15 cellular contexts compared by ENCODE assay signal in the genomic region with DNA sequence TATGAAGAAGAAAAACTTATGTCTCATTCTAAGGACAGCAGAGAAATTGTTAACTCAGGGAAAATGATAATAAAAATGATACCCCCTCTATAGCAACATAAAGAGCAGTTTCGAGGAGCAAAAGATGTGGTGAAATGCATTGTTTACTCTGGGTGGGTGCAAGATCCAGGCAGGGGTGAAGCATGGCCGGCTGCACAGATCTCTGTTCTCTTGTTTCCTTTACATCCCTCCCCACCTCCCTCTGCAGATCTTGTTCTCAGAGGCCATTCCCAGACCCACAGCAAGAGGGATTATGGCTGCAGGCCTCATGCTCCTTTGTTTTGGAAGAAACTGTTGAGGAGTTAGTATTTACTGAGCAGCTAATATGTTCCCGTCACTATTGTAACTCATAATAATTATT. TPM values are rescaled to one million over a fixed set of nuclear protein-coding genes. Genes with fewer than 3 reads are reported as not detected.
DNase-seq lines count a peak whose midpoint lies in the region; ATAC-seq lines count a peak whose summit lies in the region.
"Had no signal": no experiment of that assay in that cellular context is flagged by ENCODE, and none has a peak within 500 bp of the region (broad histone marks: within the 10 kb centered on the region; RNA-seq: fewer than 3 reads in every experiment).

No MANE protein-coding gene starts in this region.

- no peak for ATAC-seq in activated naive CD8-positive, alpha-beta T cell treated with anti-CD3 and anti-CD28 coated beads, Interleukin-2, amount 10 ng/mL, durations not matched to agents 7 days and 5 days (ENCODE audit: low read depth)
- ATAC-seq in naive thymus-derived CD4-positive, alpha-beta T cell: no peak
- no peak for ATAC-seq in GM18870 (IDR thresholded peaks at IDR 0.05; ENCODE audit: unreplicated experiment)
- ATAC-seq: sciatic nerve had no signal

- in situ Hi-C loops in HAP-1 (cut with MboI; ENCODE audit: low sequenced_read_pairs): no loop called here

- DNase-seq in NCI-H82 (lab: John Stamatoyannopoulos, UW) (peak; percentile 31), NCI-H82 treated with DMSO at 0.1 percent for 48 hours (lab: John Stamatoyannopoulos, UW; ENCODE audit: unreplicated experiment) (no peak), HAP-1 (ENCODE audit: low spot score in 2 of 2) (peak; percentile 11 to 35), NCI-H524 treated with DMSO at 0.1 percent for 48 hours (lab: John Stamatoyannopoulos, UW) (no peak), NCI-H2081 (lab: John Stamatoyannopoulos, UW) (no peak)
- no peak for DNase-seq in activated naive CD8-positive, alpha-beta T cell treated with anti-CD3 and anti-CD28 coated beads, Interleukin-2, amount 10 ng/mL, durations not matched to agents 7 days and 5 days
- DNase-seq in naive thymus-derived CD4-positive, alpha-beta T cell: no peak
- DNase-seq: activated CD8-positive, alpha-beta memory T cell treated with anti-CD3 and anti-CD28 coated beads, Interleukin-2, amount 50 U/mL, for 4 hours; left ventricle myocardium inferior; NCI-H2171 treated with DMSO at 0.1 percent for 48 hours; SIG-M5; stimulated activated CD4-positive, alpha-beta T cell treated with anti-CD3 and anti-CD28 coated beads, Interleukin-4, amount 100 ng/mL, for 4 hours had no signal

- H3K9me3 ChIP-seq in HAP-1: no peaks in the 10 kb centered on the region
- H3K9me3 ChIP-seq in naive thymus-derived CD4-positive, alpha-beta T cell (ENCODE audit: control insufficient read depth in 2 of 3, low read length in 3 of 3): no peaks in the 10 kb centered on the region
- H3K9me3 ChIP-seq: left ventricle myocardium inferior had no signal

- H3K27me3 Mint-ChIP-seq in activated naive CD8-positive, alpha-beta T cell treated with anti-CD3 and anti-CD28 coated beads, Interleukin-2, amount 10 ng/mL, durations not matched to agents 7 days and 5 days: no peaks in the 10 kb centered on the region
- no peaks in the 10 kb centered on the region for H3K27me3 Mint-ChIP-seq in naive thymus-derived CD4-positive, alpha-beta T cell

- CTCF ChIA-PET in naive thymus-derived CD4-positive, alpha-beta T cell (lab: Charles Lee): interaction anchor here (0.8 kb wide), 1 partner anchor 14 kb away, joined by 3 read pairs; no protein-coding TSS in a partner anchor

- H3K36me3 Mint-ChIP-seq in activated naive CD8-positive, alpha-beta T cell treated with anti-CD3 and anti-CD28 coated beads, Interleukin-2, amount 10 ng/mL, durations not matched to agents 7 days and 5 days: peaks cover 29% of the 10 kb centered on the region
- H3K36me3 Mint-ChIP-seq in naive thymus-derived CD4-positive, alpha-beta T cell: peaks cover 13 to 42% (median 35%) of the 10 kb centered on the region in 5 donors

- no peaks in the 10 kb centered on the region for H3K36me3 ChIP-seq in HAP-1 (replicated peaks)
- peaks cover 8 to 36% (median 16%) of the 10 kb centered on the region in 3 experiments for H3K36me3 ChIP-seq in naive thymus-derived CD4-positive, alpha-beta T cell (ENCODE audit: control insufficient read depth in 2 of 3, insufficient read depth in 3 of 3, low read length in 3 of 3)

- peak overlapping the region; percentile 96 for H3K27ac ChIP-seq in naive thymus-derived CD4-positive, alpha-beta T cell (ENCODE audit: low read depth, low read length)
- H3K27ac ChIP-seq: 22Rv1, left ventricle myocardium inferior had no signal

- POLR2A ChIA-PET in activated naive CD8-positive, alpha-beta T cell treated with anti-CD3 and anti-CD28 coated beads, Interleukin-2, amount 10 ng/mL, durations not matched to agents 7 days and 5 days (lab: Charles Lee): no interaction called here
- POLR2A ChIA-PET in naive thymus-derived CD4-positive, alpha-beta T cell (lab: Charles Lee): interaction anchor here (0.9 kb wide), 2 partner anchors 23 to 45 kb away, joined by 3 read pairs; no protein-coding TSS in a partner anchor

- intact Hi-C loops in naive thymus-derived CD4-positive, alpha-beta T cell (cut with micrococcal nuclease): loop anchor here (2.0 to 10.0 kb wide), 5 partner anchors 53 to 121 kb away; a partner anchor contains a TSS

- no peaks in the 10 kb centered on the region for H3K9me3 Mint-ChIP-seq in activated naive CD8-positive, alpha-beta T cell treated with anti-CD3 and anti-CD28 coated beads, Interleukin-2, amount 10 ng/mL, durations not matched to agents 7 days and 5 days
- no peaks in the 10 kb centered on the region for H3K9me3 Mint-ChIP-seq in naive thymus-derived CD4-positive, alpha-beta T cell

- H3K4me3 ChIP-seq in HAP-1: no peak overlapping the region
- peak overlapping the region; percentile 95 for H3K4me3 ChIP-seq in naive thymus-derived CD4-positive, alpha-beta T cell (ENCODE audit: low read length)

- peak overlapping the region; percentile 91 for H3K4me3 Mint-ChIP-seq in activated naive CD8-positive, alpha-beta T cell treated with anti-CD3 and anti-CD28 coated beads, Interleukin-2, amount 10 ng/mL, durations not matched to agents 7 days and 5 days
- H3K4me3 Mint-ChIP-seq in naive thymus-derived CD4-positive, alpha-beta T cell: peak overlapping the region; percentile 85 to 100 (median 99)

- no peaks in the 10 kb centered on the region for H3K27me3 ChIP-seq in HAP-1 (ENCODE audit: low read depth)
- H3K27me3 ChIP-seq in naive thymus-derived CD4-positive, alpha-beta T cell (ENCODE audit: control insufficient read depth in 2 of 2, insufficient read depth in 2 of 2, low read length in 2 of 2): no peaks in the 10 kb centered on the region

- peaks cover 27% of the 10 kb centered on the region for H3K4me1 ChIP-seq in HAP-1
- peaks cover 44 to 51% of the 10 kb centered on the region in 2 donors for H3K4me1 ChIP-seq in naive thymus-derived CD4-positive, alpha-beta T cell (ENCODE audit: control insufficient read depth in 2 of 2, insufficient read depth in 2 of 2, low read length in 2 of 2)

- H3K27ac Mint-ChIP-seq in activated naive CD8-positive, alpha-beta T cell treated with anti-CD3 and anti-CD28 coated beads, Interleukin-2, amount 10 ng/mL, durations not matched to agents 7 days and 5 days: peak overlapping the region; percentile 11
- H3K27ac Mint-ChIP-seq in naive thymus-derived CD4-positive, alpha-beta T cell: peak overlapping the region in 8 of 9 donors; percentile 83 to 99 (median 92)

- H3K4me1 Mint-ChIP-seq in activated naive CD8-positive, alpha-beta T cell treated with anti-CD3 and anti-CD28 coated beads, Interleukin-2, amount 10 ng/mL, durations not matched to agents 7 days and 5 days: peaks cover 39% of the 10 kb centered on the region
- H3K4me1 Mint-ChIP-seq in naive thymus-derived CD4-positive, alpha-beta T cell: peaks cover 48 to 73% (median 67%) of the 10 kb centered on the region in 7 donors

RNA-seq across cellular contexts. Expression of a gene that starts 1.8 kb away (rescaled TPM):
- 100 to 1,000 TPM; 143 to 154 TPM for total RNA-seq in activated naive CD8-positive, alpha-beta T cell treated with anti-CD3 and anti-CD28 coated beads, Interleukin-2, amount 10 ng/mL, durations not matched to agents 7 days and 5 days
- total RNA-seq in naive thymus-derived CD4-positive, alpha-beta T cell: 100 to 1,000 TPM; 122 to 242 (median 235) TPM
- polyA plus RNA-seq in naive thymus-derived CD4-positive, alpha-beta T cell: 10 to 100 TPM; 41.5 to 64.6 TPM

RNA-seq across cellular contexts. Expression of a gene that starts 21.0 kb away (rescaled TPM):
- 10 to 100 TPM; 20.5 to 27.9 TPM for total RNA-seq in activated naive CD8-positive, alpha-beta T cell treated with anti-CD3 and anti-CD28 coated beads, Interleukin-2, amount 10 ng/mL, durations not matched to agents 7 days and 5 days
- total RNA-seq in naive thymus-derived CD4-positive, alpha-beta T cell: 10 to 100 TPM; 19.8 to 22.3 (median 20.2) TPM
- polyA plus RNA-seq in naive thymus-derived CD4-positive, alpha-beta T cell: 1 to 10 TPM; 3.4 to 4.4 TPM

RNA-seq across cellular contexts. Expression of a gene that starts 36.4 kb away (rescaled TPM):
- total RNA-seq in activated naive CD8-positive, alpha-beta T cell treated with anti-CD3 and anti-CD28 coated beads, Interleukin-2, amount 10 ng/mL, durations not matched to agents 7 days and 5 days: 100 to 1,000 TPM; 117 to 126 TPM
- 100 to 1,000 TPM in 3 of 5 experiments, 10 to 100 TPM in 2; 79.1 to 183 (median 119) TPM for total RNA-seq in naive thymus-derived CD4-positive, alpha-beta T cell
- 10 to 100 TPM; 71.4 to 96.2 TPM for polyA plus RNA-seq in naive thymus-derived CD4-positive, alpha-beta T cell

RNA-seq across cellular contexts. Expression of a gene that starts 38.9 kb away (rescaled TPM):
- total RNA-seq in activated naive CD8-positive, alpha-beta T cell treated with anti-CD3 and anti-CD28 coated beads, Interleukin-2, amount 10 ng/mL, durations not matched to agents 7 days and 5 days: 100 to 1,000 TPM; 102 to 122 TPM
- total RNA-seq in naive thymus-derived CD4-positive, alpha-beta T cell: 100 to 1,000 TPM; 131 to 274 (median 180) TPM
- polyA plus RNA-seq in naive thymus-derived CD4-positive, alpha-beta T cell: 100 to 1,000 TPM; 113 to 142 TPM

RNA-seq across cellular contexts. Expression of a gene that starts 53.9 kb away (rescaled TPM):
- 10 to 100 TPM; 45.2 to 46.7 TPM for total RNA-seq in activated naive CD8-positive, alpha-beta T cell treated with anti-CD3 and anti-CD28 coated beads, Interleukin-2, amount 10 ng/mL, durations not matched to agents 7 days and 5 days
- total RNA-seq in naive thymus-derived CD4-positive, alpha-beta T cell: 10 to 100 TPM; 29.0 to 54.6 (median 37.2) TPM
- polyA plus RNA-seq in naive thymus-derived CD4-positive, alpha-beta T cell: 10 to 100 TPM in 1 of 2 donors, 1 to 10 TPM in 1; 9.7 to 13.1 TPM

Comparison
In these comparisons a context has a peak if more than half of its experiments do, and no peak if none do; other contexts are left out.
1. DNase-seq: peak in NCI-H82 (single experiment) and HAP-1 (2 of 2); none in NCI-H82 treated with DMSO at 0.1 percent for 48 hours (single experiment), activated naive CD8-positive, alpha-beta T cell treated with anti-CD3 and anti-CD28 coated beads, Interleukin-2, amount 10 ng/mL, durations not matched to agents 7 days and 5 days (single experiment), naive thymus-derived CD4-positive, alpha-beta T cell (0 of 9), NCI-H524 treated with DMSO at 0.1 percent for 48 hours (single experiment) and NCI-H2081 (0 of 2).